In genomic region chr15:93286456-93286855, GRCh38 we compare ENCODE assay signal across 20 cellular contexts.
"Had no signal": no experiment of that assay in that cellular context is flagged by ENCODE, and none has a peak within 500 bp of the region (broad histone marks: within the 10 kb centered on the region; RNA-seq: fewer than 3 reads in every experiment).

No MANE protein-coding gene starts in this region.

- DNase-seq: effector CD4-positive, alpha-beta T cell; foreskin melanocyte; heart right ventricle; hypothalamus; kidney glomerular epithelial cell; mammary epithelial cell; mucosa of descending colon; naive thymus-derived CD8-positive, alpha-beta T cell; occipital lobe; pancreas; right cardiac atrium; stimulated activated CD4-positive, alpha-beta T cell treated with anti-CD3 and anti-CD28 coated beads, Interleukin-4, amount 100 ng/mL, for 1 hour; stimulated activated CD8-positive, alpha-beta memory T cell treated with anti-CD3 and anti-CD28 coated beads, Interleukin-4, amount 100 ng/mL, for 48 hours; stimulated activated naive CD8-positive, alpha-beta T cell treated with anti-CD3 and anti-CD28 coated beads, Interleukin-15, Interleukin-2, amounts not matched to agents 100 U/mL and 50 U/mL, for 24 hours; thyroid gland had no signal

- H3K4me3 ChIP-seq: coronary artery, heart right ventricle, mucosa of descending colon, pancreas, smooth muscle cell, suprapubic skin, thyroid gland had no signal

- H3K27ac ChIP-seq: coronary artery, heart right ventricle, pancreas, suprapubic skin, thyroid gland had no signal

- H3K9me3 ChIP-seq: heart right ventricle, mucosa of descending colon, pancreas, suprapubic skin, thyroid gland had no signal

- H3K36me3 ChIP-seq: heart right ventricle, pancreas, suprapubic skin, thyroid gland had no signal

- H3K4me1 ChIP-seq: pancreas, suprapubic skin, thyroid gland had no signal

- ATAC-seq: heart right ventricle; left lobe of liver; mucosa of descending colon; naive thymus-derived CD8-positive, alpha-beta T cell; pancreas; right cardiac atrium; stimulated activated effector memory CD8-positive, alpha-beta T cell treated with anti-CD3 and anti-CD28 coated beads, Interleukin-12 subunit alpha, Interleukin-12 subunit beta, amount 100 ng/mL, for 72 hours; stimulated activated naive CD8-positive, alpha-beta T cell treated with anti-CD3 and anti-CD28 coated beads, Interleukin-15, Interleukin-2, amounts not matched to agents 100 U/mL and 50 U/mL, for 24 hours had no signal

- H3K4me2 ChIP-seq: smooth muscle cell had no signal

- H3K27me3 ChIP-seq: pancreas, thyroid gland had no signal
